Comparison of ENCODE assay signal across 21 cellular contexts in the genomic region with DNA sequence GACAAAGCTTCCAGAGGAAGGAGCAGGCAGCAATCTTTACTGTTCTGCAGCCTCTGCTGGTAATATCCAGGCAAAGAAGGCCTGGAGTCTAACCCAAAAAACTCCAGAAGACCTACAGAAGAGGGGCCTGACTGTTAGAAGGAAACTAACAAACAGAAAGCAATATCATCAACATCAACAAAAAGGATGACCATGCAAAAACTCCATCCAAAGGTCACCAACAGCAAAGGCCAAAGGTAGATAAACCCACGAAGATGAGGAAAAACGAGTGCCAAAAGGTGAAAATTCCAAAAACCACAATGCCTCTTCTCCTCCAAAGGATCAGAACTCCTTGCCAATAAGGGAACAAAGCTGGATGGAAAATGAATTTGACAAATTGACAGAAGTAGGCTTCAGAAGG.
A peak's percentile ranks its signal among the peaks of the same experiment; 100 is the strongest.
DNase-seq lines count a peak whose midpoint lies in the region; ATAC-seq, FAIRE-seq and TF ChIP-seq lines count a peak whose summit lies in the region.
"Had no signal": no experiment of that assay in that cellular context is flagged by ENCODE, and none has a peak within 500 bp of the region (broad histone marks: within the 10 kb centered on the region; RNA-seq: fewer than 3 reads in every experiment).

No MANE protein-coding gene starts in this region.

- no peaks in the 10 kb centered on the region for H3K4me1 ChIP-seq in HepG2 (ENCODE audit: insufficient read depth, low read length)
- no peaks in the 10 kb centered on the region for H3K4me1 ChIP-seq in right lobe of liver
- no peaks in the 10 kb centered on the region for H3K4me1 ChIP-seq in osteoblast (ENCODE audit: insufficient read depth, low read length)
- H3K4me1 ChIP-seq: BLaER1 had no signal

- 2% methylated on average over 2 of the region's 2 CpGs for WGBS in HepG2 (ENCODE audit: low lambda C conversion rate)
- WGBS in right lobe of liver (ENCODE audit: insufficient coverage, low coverage, low lambda C conversion rate, missing lambda C conversion rate), result 19% methylated on average over 2 of the region's 2 CpGs

- H3K4me3 ChIP-seq in HepG2 (replicated peaks in 1 of 3; ENCODE audit: insufficient read depth in 1 of 3, low read depth in 2 of 3, low read length in 3 of 3), result no peak overlapping the region
- no peak overlapping the region for H3K4me3 ChIP-seq in right lobe of liver
- no peak overlapping the region for H3K4me3 ChIP-seq in osteoblast (ENCODE audit: insufficient read depth, low read length)
- H3K4me3 ChIP-seq: BLaER1 had no signal

- no peak for TF ChIP-seq RAD21 in HepG2 (CRISPR knock-in tag; IDR thresholded peaks at IDR 0.05)

- no peak for DNase-seq in HepG2 (ENCODE audit: low spot score)
- DNase-seq in right lobe of liver, result no peak
- peak; percentile 24 for DNase-seq in kidney tubule cell (ENCODE audit: low spot score)
- no peak for DNase-seq in osteoblast (ENCODE audit: insufficient read length, low spot score, missing footprints)
- no peak for DNase-seq in NCI-H1436 (lab: John Stamatoyannopoulos, UW)
- DNase-seq: ACHN; BE2C; C1 segment of cervical spinal cord; Calu3; CD4-positive, alpha-beta memory T cell; CD4-positive, CD25-positive, alpha-beta regulatory T cell; CD8-positive, alpha-beta memory T cell; COR-L47; DMS79 treated with DMSO at 0.1 percent for 48 hours; GF-D8 had no signal

- no peak overlapping the region for H3K9ac ChIP-seq in HepG2 (ENCODE audit: insufficient read depth, low read depth, low read length)
- H3K9ac ChIP-seq: BLaER1 had no signal

- no peak for TF ChIP-seq CTCF in HepG2 (CRISPR knock-in tag; IDR thresholded peaks at IDR 0.05)
- TF ChIP-seq CTCF in right lobe of liver (IDR thresholded peaks at IDR 0.05), result no peak
- no peak for TF ChIP-seq CTCF in osteoblast (IDR thresholded peaks at IDR 0.05; ENCODE audit: extremely low read depth, low read depth, low read length)

- H3K4me2 ChIP-seq in HepG2 (ENCODE audit: low read depth, low read length) (no peak overlapping the region), osteoblast (ENCODE audit: insufficient read depth, low read length) (no peak overlapping the region)
- H3K4me2 ChIP-seq: BLaER1 had no signal

- no peaks in the 10 kb centered on the region for H3K36me3 ChIP-seq in HepG2 (replicated peaks in 1 of 2; ENCODE audit: control insufficient read depth in 1 of 2, insufficient read depth in 2 of 2, low read length in 2 of 2)
- no peaks in the 10 kb centered on the region for H3K36me3 ChIP-seq in right lobe of liver
- no peaks in the 10 kb centered on the region for H3K36me3 ChIP-seq in osteoblast (ENCODE audit: insufficient read depth, low read length)
- H3K36me3 ChIP-seq: BE2C, BLaER1 had no signal

- TF ChIP-seq EP300 in HepG2 (IDR thresholded peaks at IDR 0.05; ENCODE audit: low read depth in 2 of 2, low read length in 2 of 2) (no peak), HepG2 (CRISPR knock-in tag; IDR thresholded peaks at IDR 0.05; ENCODE audit: borderline replicate concordance) (no peak)

- H3K27ac ChIP-seq in HepG2 (ENCODE audit: extremely low read length, insufficient read depth, low read length) (no peak overlapping the region), right lobe of liver (no peak overlapping the region), osteoblast (ENCODE audit: low read depth, low read length) (no peak overlapping the region)
- H3K27ac ChIP-seq: 22Rv1, BLaER1 had no signal

- CTCF ChIA-PET in HepG2 (lab: Yijun Ruan, JAX; ENCODE audit: low intra/inter-chr PET ratio, low total read pairs), result no interaction called here

- H2AFZ ChIP-seq in HepG2 (ENCODE audit: low read length) (no peak overlapping the region), osteoblast (ENCODE audit: low read length) (no peak overlapping the region)

- no peaks in the 10 kb centered on the region for H3K79me2 ChIP-seq in HepG2 (ENCODE audit: insufficient read depth, low read length)
- H3K79me2 ChIP-seq in osteoblast (ENCODE audit: insufficient read depth, low read length), result no peaks in the 10 kb centered on the region

- ATAC-seq in HepG2, result no peak
- ATAC-seq in right lobe of liver, result no peak

- no TSS peak for BruUV-seq in HepG2 (replicated peaks; lab: Mats Ljungman, UMichigan)

- TF ChIP-seq POLR2A in HepG2 (IDR thresholded peaks at IDR 0.05; ENCODE audit: insufficient read depth in 1 of 2, low read depth in 2 of 2, low read length in 2 of 2) (no peak), right lobe of liver (IDR thresholded peaks at IDR 0.05) (no peak)

- no peaks in the 10 kb centered on the region for H3K27me3 ChIP-seq in HepG2 (ENCODE audit: control insufficient read depth in 1 of 2, insufficient read depth in 2 of 2, low read length in 2 of 2)
- no peaks in the 10 kb centered on the region for H3K27me3 ChIP-seq in right lobe of liver
- no peaks in the 10 kb centered on the region for H3K27me3 ChIP-seq in osteoblast (ENCODE audit: insufficient read depth, low read length)
- H3K27me3 ChIP-seq: BE2C, BLaER1 had no signal

- no peak for FAIRE-seq in HepG2 (lab: Jason Lieb, UNC)
- FAIRE-seq: D721Med, G401.6, GM12891, GM19239 had no signal

- in situ Hi-C loops in HepG2 (cut with HindIII; ENCODE audit: extremely low pct_ligation_motif_present, low pct_unique_long_range_greater_than_20kb), result no loop called here

- H4K20me1 ChIP-seq in HepG2 (ENCODE audit: insufficient read depth, low read length) (no peaks in the 10 kb centered on the region), osteoblast (ENCODE audit: insufficient read depth, low read length) (no peaks in the 10 kb centered on the region)
- H4K20me1 ChIP-seq: BLaER1 had no signal

- peaks cover 37% of the 10 kb centered on the region for H3K9me3 ChIP-seq in HepG2 (ENCODE audit: low read length)
- no peaks in the 10 kb centered on the region for H3K9me3 ChIP-seq in right lobe of liver
- H3K9me3 ChIP-seq in osteoblast (ENCODE audit: low read depth, low read length), result no peaks in the 10 kb centered on the region
- H3K9me3 ChIP-seq: BE2C had no signal

- intact Hi-C loops in HepG2 (cut with micrococcal nuclease; ENCODE audit: unreplicated experiment), result no loop called here
- intact Hi-C loops in right lobe of liver (cut with DNase I), result no loop called here

- POLR2A ChIA-PET in HepG2 (lab: Yijun Ruan, JAX), result no interaction called here

TF ChIP-seq in HepG2, 621 proteins besides CTCF, POLR2A, EP300 and RAD21:
- TF ChIP-seq MAFK (conservative IDR thresholded peaks at IDR 0.05 in 1 of 2, IDR thresholded peaks at IDR 0.05 in 1 of 2; ENCODE audit: low read length in 2 of 2) (peak; percentile 67 to 80), ZNF335 (CRISPR knock-in tag; IDR thresholded peaks at IDR 0.05) (no peak), NFE2L2 (IDR thresholded peaks at IDR 0.05; ENCODE audit: low read length) (peak; percentile 39; the same call in 1 of the 2 replicates), ASH2L (IDR thresholded peaks at IDR 0.05; ENCODE audit: insufficient read length, low read depth, low read length) (no peak), RFXANK (CRISPR knock-in tag; IDR thresholded peaks at IDR 0.05) (no peak), MAFF (IDR thresholded peaks at IDR 0.05; ENCODE audit: low read depth, low read length) (peak; percentile 61; the same call in 1 of the 2 replicates)
